In the genomic region with DNA sequence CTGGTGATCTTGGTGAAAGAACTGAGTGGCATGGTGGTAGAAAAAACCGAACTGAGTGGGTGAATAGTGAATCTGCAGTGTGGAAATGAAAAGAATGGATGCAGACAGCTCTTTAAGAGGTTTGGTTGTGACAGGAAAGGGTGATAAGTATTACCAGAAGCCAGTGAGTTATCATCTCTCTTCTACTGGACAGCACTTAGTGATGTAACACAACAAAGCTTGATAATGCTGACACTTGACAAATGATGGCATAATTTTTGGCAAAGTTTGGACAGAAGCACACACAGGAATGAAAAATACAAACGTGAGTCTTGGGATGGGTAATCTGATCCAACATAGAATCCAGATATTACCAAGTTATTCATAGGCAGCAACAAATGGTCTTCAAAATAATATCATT, we compare ENCODE assay signal across 1 cellular context.
TF ChIP-seq lines count a peak whose summit lies in the region.

No MANE protein-coding gene starts in this region.

TF ChIP-seq in K562, 482 proteins besides CTCF, POLR2A, EP300 and RAD21 (continued from another document):
- TF ChIP-seq THRA (IDR thresholded peaks at IDR 0.05) (no peak), ZBTB1 (CRISPR knock-in tag; IDR thresholded peaks at IDR 0.05; ENCODE audit: borderline replicate concordance, low read depth) (no peak), ZNF695 (CRISPR knock-in tag; IDR thresholded peaks at IDR 0.05) (no peak), MXI1 (IDR thresholded peaks at IDR 0.05; ENCODE audit: low read depth, low read length) (no peak), MEIS2 (IDR thresholded peaks at IDR 0.05; ENCODE audit: partially characterized antibody) (peak; percentile 70), PBX2 (CRISPR knock-in tag; IDR thresholded peaks at IDR 0.05; ENCODE audit: low read depth) (no peak), PBX2 (tag; conservative IDR thresholded peaks at IDR 0.05; ENCODE audit: low read depth) (peak; percentile 81)
- TF ChIP-seq, protein P1, sequence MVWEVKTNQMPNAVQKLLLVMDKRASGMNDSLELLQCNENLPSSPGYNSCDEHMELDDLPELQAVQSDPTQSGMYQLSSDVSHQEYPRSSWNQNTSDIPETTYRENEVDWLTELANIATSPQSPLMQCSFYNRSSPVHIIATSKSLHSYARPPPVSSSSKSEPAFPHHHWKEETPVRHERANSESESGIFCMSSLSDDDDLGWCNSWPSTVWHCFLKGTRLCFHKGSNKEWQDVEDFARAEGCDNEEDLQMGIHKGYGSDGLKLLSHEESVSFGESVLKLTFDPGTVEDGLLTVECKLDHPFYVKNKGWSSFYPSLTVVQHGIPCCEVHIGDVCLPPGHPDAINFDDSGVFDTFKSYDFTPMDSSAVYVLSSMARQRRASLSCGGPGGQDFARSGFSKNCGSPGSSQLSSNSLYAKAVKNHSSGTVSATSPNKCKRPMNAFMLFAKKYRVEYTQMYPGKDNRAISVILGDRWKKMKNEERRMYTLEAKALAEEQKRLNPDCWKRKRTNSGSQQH (CRISPR knock-in tag; IDR thresholded peaks at IDR 0.05): no peak
- TF ChIP-seq, protein P2, sequence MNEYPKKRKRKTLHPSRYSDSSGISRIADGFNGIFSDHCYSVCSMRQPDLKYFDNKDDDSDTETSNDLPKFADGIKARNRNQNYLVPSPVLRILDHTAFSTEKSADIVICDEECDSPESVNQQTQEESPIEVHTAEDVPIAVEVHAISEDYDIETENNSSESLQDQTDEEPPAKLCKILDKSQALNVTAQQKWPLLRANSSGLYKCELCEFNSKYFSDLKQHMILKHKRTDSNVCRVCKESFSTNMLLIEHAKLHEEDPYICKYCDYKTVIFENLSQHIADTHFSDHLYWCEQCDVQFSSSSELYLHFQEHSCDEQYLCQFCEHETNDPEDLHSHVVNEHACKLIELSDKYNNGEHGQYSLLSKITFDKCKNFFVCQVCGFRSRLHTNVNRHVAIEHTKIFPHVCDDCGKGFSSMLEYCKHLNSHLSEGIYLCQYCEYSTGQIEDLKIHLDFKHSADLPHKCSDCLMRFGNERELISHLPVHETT (CRISPR knock-in tag; conservative IDR thresholded peaks at IDR 0.05 in 1 of 2, IDR thresholded peaks at IDR 0.05 in 1 of 2): no peak
